ENCODE assay signal across 1 cellular context in the genomic region with DNA sequence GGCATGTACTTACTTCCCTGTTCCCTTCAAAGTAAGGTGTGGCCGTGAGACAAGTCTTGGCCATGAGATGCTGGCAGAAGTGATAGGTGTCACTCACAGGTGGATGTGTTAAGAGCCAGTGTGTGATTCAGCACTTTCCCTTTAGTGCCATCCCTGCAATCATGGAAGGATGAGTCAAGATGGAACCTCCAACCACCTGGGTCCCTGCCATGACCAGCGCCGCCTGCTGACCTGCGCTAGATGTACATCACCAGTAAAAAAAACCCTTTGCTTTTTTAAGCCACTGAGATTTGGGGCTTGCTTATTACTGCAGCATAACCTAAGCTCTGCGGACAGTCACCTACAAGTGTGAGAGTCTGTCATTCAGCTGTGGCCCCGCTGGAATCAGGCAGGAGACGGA.
TF ChIP-seq lines count a peak whose summit lies in the region.

No MANE protein-coding gene starts in this region.

TF ChIP-seq in SK-N-SH, 30 proteins besides CTCF, POLR2A, EP300 and RAD21 (continued from another document):
- TF ChIP-seq, protein P1, sequence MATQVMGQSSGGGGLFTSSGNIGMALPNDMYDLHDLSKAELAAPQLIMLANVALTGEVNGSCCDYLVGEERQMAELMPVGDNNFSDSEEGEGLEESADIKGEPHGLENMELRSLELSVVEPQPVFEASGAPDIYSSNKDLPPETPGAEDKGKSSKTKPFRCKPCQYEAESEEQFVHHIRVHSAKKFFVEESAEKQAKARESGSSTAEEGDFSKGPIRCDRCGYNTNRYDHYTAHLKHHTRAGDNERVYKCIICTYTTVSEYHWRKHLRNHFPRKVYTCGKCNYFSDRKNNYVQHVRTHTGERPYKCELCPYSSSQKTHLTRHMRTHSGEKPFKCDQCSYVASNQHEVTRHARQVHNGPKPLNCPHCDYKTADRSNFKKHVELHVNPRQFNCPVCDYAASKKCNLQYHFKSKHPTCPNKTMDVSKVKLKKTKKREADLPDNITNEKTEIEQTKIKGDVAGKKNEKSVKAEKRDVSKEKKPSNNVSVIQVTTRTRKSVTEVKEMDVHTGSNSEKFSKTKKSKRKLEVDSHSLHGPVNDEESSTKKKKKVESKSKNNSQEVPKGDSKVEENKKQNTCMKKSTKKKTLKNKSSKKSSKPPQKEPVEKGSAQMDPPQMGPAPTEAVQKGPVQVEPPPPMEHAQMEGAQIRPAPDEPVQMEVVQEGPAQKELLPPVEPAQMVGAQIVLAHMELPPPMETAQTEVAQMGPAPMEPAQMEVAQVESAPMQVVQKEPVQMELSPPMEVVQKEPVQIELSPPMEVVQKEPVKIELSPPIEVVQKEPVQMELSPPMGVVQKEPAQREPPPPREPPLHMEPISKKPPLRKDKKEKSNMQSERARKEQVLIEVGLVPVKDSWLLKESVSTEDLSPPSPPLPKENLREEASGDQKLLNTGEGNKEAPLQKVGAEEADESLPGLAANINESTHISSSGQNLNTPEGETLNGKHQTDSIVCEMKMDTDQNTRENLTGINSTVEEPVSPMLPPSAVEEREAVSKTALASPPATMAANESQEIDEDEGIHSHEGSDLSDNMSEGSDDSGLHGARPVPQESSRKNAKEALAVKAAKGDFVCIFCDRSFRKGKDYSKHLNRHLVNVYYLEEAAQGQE (IDR thresholded peaks at IDR 0.05; ENCODE audit: low read depth, low read length): no peak
- TF ChIP-seq YY1 (IDR thresholded peaks at IDR 0.05; ENCODE audit: low read depth) (no peak), MXI1 (IDR thresholded peaks at IDR 0.05; ENCODE audit: low read depth, low read length) (no peak)
